Comparison of ENCODE assay signal across 10 cellular contexts in genomic region chr11:9386901-9387300, GRCh38. TPM values are rescaled to one million over a fixed set of nuclear protein-coding genes. Genes with fewer than 3 reads are reported as not detected.
DNase-seq lines count a peak whose midpoint lies in the region; ATAC-seq and TF ChIP-seq lines count a peak whose summit lies in the region.
"Had no signal": no experiment of that assay in that cellular context is flagged by ENCODE, and none has a peak within 500 bp of the region (broad histone marks: within the 10 kb centered on the region; RNA-seq: fewer than 3 reads in every experiment).

No MANE protein-coding gene starts in this region.

- H3K27ac ChIP-seq in VCaP: peak overlapping the region; percentile 91; the same call in 1 of the 2 replicates
- H3K27ac ChIP-seq in testis: no peak overlapping the region
- H3K27ac ChIP-seq in aorta (ENCODE audit: low read depth in 1 of 2, low read length in 2 of 2): peak overlapping the region in 1 of 2 donors; percentile 14
- no peak overlapping the region for H3K27ac ChIP-seq in lower lobe of right lung

- intact Hi-C loops in testis (cut with DNase I; ENCODE audit: low total_unique reads): no loop called here
- intact Hi-C loops in aorta (cut with DNase I): no loop called here
- intact Hi-C loops in lower lobe of right lung (cut with DNase I): no loop called here

- no peak for TF ChIP-seq POLR2A in testis (IDR thresholded peaks at IDR 0.05)

- no peak overlapping the region for H3K4me3 ChIP-seq in testis
- no peak overlapping the region for H3K4me3 ChIP-seq in aorta (ENCODE audit: low read length in 2 of 2)
- H3K4me3 ChIP-seq in lower lobe of right lung: no peak overlapping the region

- H3K4me3 Mint-ChIP-seq in HFFc6: peak overlapping the region; percentile 97
- peak overlapping the region; percentile 24 for H3K4me3 Mint-ChIP-seq in memory B cell

- no peaks in the 10 kb centered on the region; the same call in 1 of the 2 replicates for H3K27me3 Mint-ChIP-seq in HFFc6 (ENCODE audit: insufficient read depth)
- no peaks in the 10 kb centered on the region for H3K27me3 Mint-ChIP-seq in memory B cell

- no peaks in the 10 kb centered on the region for H3K36me3 ChIP-seq in testis (ENCODE audit: low read depth, missing control alignments)
- H3K36me3 ChIP-seq in aorta (ENCODE audit: control insufficient read depth in 1 of 2, insufficient read depth in 2 of 2, low read length in 1 of 2): no peaks in the 10 kb centered on the region
- H3K36me3 ChIP-seq in lower lobe of right lung: peaks cover 4% of the 10 kb centered on the region

- no peaks in the 10 kb centered on the region for H3K27me3 ChIP-seq in testis
- H3K27me3 ChIP-seq in aorta (ENCODE audit: control insufficient read depth in 1 of 2, insufficient read depth in 2 of 2, low read length in 1 of 2): no peaks in the 10 kb centered on the region
- H3K27me3 ChIP-seq in lower lobe of right lung (ENCODE audit: low read depth): no peaks in the 10 kb centered on the region

- TF ChIP-seq CTCF in HFFc6 (IDR thresholded peaks at IDR 0.05): no peak
- no peak for TF ChIP-seq CTCF in VCaP (conservative IDR thresholded peaks at IDR 0.05)
- TF ChIP-seq CTCF in testis (IDR thresholded peaks at IDR 0.05): no peak
- TF ChIP-seq CTCF in lower lobe of right lung (IDR thresholded peaks at IDR 0.05): no peak

- H3K9me3 Mint-ChIP-seq in HFFc6 (peaks cover 4% of the 10 kb centered on the region; the same call in 1 of the 2 replicates), memory B cell (no peaks in the 10 kb centered on the region)

- H3K36me3 Mint-ChIP-seq in HFFc6 (ENCODE audit: low read depth) (peaks cover 38% of the 10 kb centered on the region), memory B cell (peaks cover 3% of the 10 kb centered on the region)

- H3K4me1 ChIP-seq in testis (peaks cover 10% of the 10 kb centered on the region), aorta (ENCODE audit: control insufficient read depth in 1 of 2, insufficient read depth in 2 of 2, low read length in 2 of 2) (peaks cover 0 to 3% of the 10 kb centered on the region in 2 donors), lower lobe of right lung (peaks cover 30% of the 10 kb centered on the region)

- H3K27ac Mint-ChIP-seq in HFFc6 (peak overlapping the region; percentile 30), memory B cell (peak overlapping the region; percentile 56)

- ATAC-seq in memory B cell (ENCODE audit: low read depth): no peak
- ATAC-seq in aorta (ENCODE audit: low FRiP score): no peak
- no peak for ATAC-seq in lower lobe of right lung

- peaks cover 31% of the 10 kb centered on the region for H3K4me1 Mint-ChIP-seq in HFFc6 (ENCODE audit: low read depth)
- H3K4me1 Mint-ChIP-seq in memory B cell: peaks cover 17% of the 10 kb centered on the region

- WGBS in testis, 2 donors: 44 to 56% methylated on average over 1 of the region's 1 CpG
- 12 to 27% methylated on average over 1 of the region's 1 CpG for WGBS in aorta, 2 donors

- H3K9me3 ChIP-seq in testis (no peaks in the 10 kb centered on the region), aorta (ENCODE audit: control insufficient read depth, low read length) (no peaks in the 10 kb centered on the region), lower lobe of right lung (no peaks in the 10 kb centered on the region)

- peak; percentile 23 for DNase-seq in CD1c-positive myeloid dendritic cell (ENCODE audit: extremely low spot score)
- no peak for DNase-seq in HFFc6
- DNase-seq in memory B cell (ENCODE audit: low spot score in 2 of 2): no peak
- no peak for DNase-seq in testis
- DNase-seq in aorta: no peak
- DNase-seq in lower lobe of right lung: no peak
- no peak for DNase-seq in NCI-H345 treated with DMSO at 0.1 percent for 48 hours (lab: John Stamatoyannopoulos, UW; ENCODE audit: unreplicated experiment)
- DNase-seq: activated CD8-positive, alpha-beta memory T cell treated with anti-CD3 and anti-CD28 coated beads, Interleukin-2, amount 50 U/mL, for 48 hours; NCI-H1092 had no signal

RNA-seq across cellular contexts. Expression of gene IPO7, which starts 2.4 kb away (rescaled TPM):
- total RNA-seq in HFFc6 (2021; fragmentation: NEBNext Ultra II Directional; extraction: Animal tissue kit (Norgen Biotek cat#: 25700)): 100 to 1,000 TPM; 134 to 172 (median 154) TPM
- 10 to 100 TPM; 51.7 to 65.6 TPM for total RNA-seq in testis
- polyA plus RNA-seq in testis (ENCODE audit: insufficient read depth, low read depth, low replicate concordance): 28.8 TPM
- 100 to 1,000 TPM; 135 to 158 TPM for total RNA-seq in aorta
- polyA plus RNA-seq in aorta: 10 to 100 TPM; 41.2 to 76.0 TPM
- total RNA-seq in lower lobe of right lung: 126 TPM
